In genomic region chr17:56653877-56654276, GRCh38 we compare ENCODE assay signal across 8 cellular contexts.
DNase-seq lines count a peak whose midpoint lies in the region; ATAC-seq, FAIRE-seq and TF ChIP-seq lines count a peak whose summit lies in the region.

No MANE protein-coding gene starts in this region.

- ATAC-seq in GM21529 (IDR thresholded peaks at IDR 0.05; ENCODE audit: unreplicated experiment): peak; percentile 97
- peak; percentile 61 to 67 for ATAC-seq in natural killer cell treated with Interleukin-12 subunit alpha and Interleukin-12 subunit beta and Interleukin-15 and Interleukin-18, amount 100 ng/mL, for 72 hours

- TF ChIP-seq CTCF in brain (conservative IDR thresholded peaks at IDR 0.05): peak; percentile 52 to 66

- no peaks in the 10 kb centered on the region for H3K36me3 Mint-ChIP-seq in brain
- H3K36me3 Mint-ChIP-seq in natural killer cell treated with Interleukin-12 subunit alpha and Interleukin-12 subunit beta and Interleukin-15 and Interleukin-18, amount 100 ng/mL, for 72 hours: no peaks in the 10 kb centered on the region

- FAIRE-seq in HTR-8/SVneo (lab: Jason Lieb, UNC): peak; percentile 72

- peaks cover 12% of the 10 kb centered on the region for H3K27me3 Mint-ChIP-seq in brain
- H3K27me3 Mint-ChIP-seq in natural killer cell treated with Interleukin-12 subunit alpha and Interleukin-12 subunit beta and Interleukin-15 and Interleukin-18, amount 100 ng/mL, for 72 hours: peaks cover 34 to 46% of the 10 kb centered on the region in 2 donors

- no peak overlapping the region for H3K27ac Mint-ChIP-seq in brain
- no peak overlapping the region for H3K27ac Mint-ChIP-seq in natural killer cell treated with Interleukin-12 subunit alpha and Interleukin-12 subunit beta and Interleukin-15 and Interleukin-18, amount 100 ng/mL, for 72 hours

- H3K4me1 Mint-ChIP-seq in brain: peaks cover 6% of the 10 kb centered on the region
- H3K4me1 Mint-ChIP-seq in natural killer cell treated with Interleukin-12 subunit alpha and Interleukin-12 subunit beta and Interleukin-15 and Interleukin-18, amount 100 ng/mL, for 72 hours (ENCODE audit: low read depth in 2 of 2): peaks cover 0 to 3% of the 10 kb centered on the region in 2 donors

- no peak overlapping the region for H3K4me3 Mint-ChIP-seq in brain
- no peak overlapping the region for H3K4me3 Mint-ChIP-seq in natural killer cell treated with Interleukin-12 subunit alpha and Interleukin-12 subunit beta and Interleukin-15 and Interleukin-18, amount 100 ng/mL, for 72 hours

- H3K9me3 Mint-ChIP-seq in brain: peaks cover 0 to 7% (median 4%) of the 10 kb centered on the region in 5 experiments
- H3K9me3 Mint-ChIP-seq in natural killer cell treated with Interleukin-12 subunit alpha and Interleukin-12 subunit beta and Interleukin-15 and Interleukin-18, amount 100 ng/mL, for 72 hours: no peaks in the 10 kb centered on the region

- peak; percentile 48 for DNase-seq in GM04504 (ENCODE audit: low read depth)
- peak; percentile 75 for DNase-seq in HTR-8/SVneo (ENCODE audit: insufficient read length, low spot score)
- peak; percentile 2 for DNase-seq in T-helper 9 cell
- no peak for DNase-seq in natural killer cell treated with Interleukin-12 subunit alpha and Interleukin-12 subunit beta and Interleukin-15 and Interleukin-18, amount 100 ng/mL, for 72 hours (ENCODE audit: low spot score)
- DNase-seq in NCI-H2196 (lab: John Stamatoyannopoulos, UW; ENCODE audit: unreplicated experiment): no peak
- DNase-seq in COLO829 (ENCODE audit: low spot score): no peak

Comparison
In these comparisons a context has a peak if more than half of its experiments do, and no peak if none do; other contexts are left out.
1. DNase-seq: peak in GM04504 (single experiment), HTR-8/SVneo (single experiment) and T-helper 9 cell (single experiment); none in natural killer cell treated with Interleukin-12 subunit alpha and Interleukin-12 subunit beta and Interleukin-15 and Interleukin-18, amount 100 ng/mL, for 72 hours (single experiment), NCI-H2196 (single experiment) and COLO829 (single experiment).